Comparison of ENCODE assay signal across 8 cellular contexts in the genomic region with DNA sequence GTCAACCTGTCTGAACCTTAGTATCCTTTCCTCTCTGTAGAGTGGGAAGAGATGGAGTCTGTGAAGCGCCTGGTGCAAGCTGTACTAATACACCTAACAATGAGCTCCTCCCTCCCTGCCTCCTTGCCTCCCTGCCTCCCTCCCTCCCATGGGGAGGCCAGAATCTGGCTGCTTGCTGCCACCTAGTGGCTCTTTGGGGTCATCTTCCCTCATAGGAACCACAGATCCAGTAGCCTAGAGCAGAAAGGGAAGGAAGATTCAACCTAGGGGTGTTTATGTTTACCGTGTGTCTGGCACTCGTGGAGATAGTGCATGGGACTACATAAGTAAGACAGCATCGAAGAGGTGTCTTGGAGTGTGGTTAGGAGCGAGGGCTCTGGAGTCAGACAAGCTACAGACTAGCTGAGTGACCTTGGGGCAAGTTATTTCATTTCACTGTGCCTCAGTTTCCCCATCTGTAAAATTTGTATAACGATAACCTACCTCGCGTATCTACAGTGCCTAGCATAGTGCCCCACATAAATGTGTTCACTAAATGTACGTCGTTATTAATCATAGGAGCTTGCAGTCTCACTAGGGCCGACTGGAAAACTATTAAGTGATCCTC. TPM values are rescaled to one million over a fixed set of nuclear protein-coding genes. Genes with fewer than 3 reads are reported as not detected.
DNase-seq lines count a peak whose midpoint lies in the region; ATAC-seq and TF ChIP-seq lines count a peak whose summit lies in the region.

No MANE protein-coding gene starts in this region.

- peak; percentile 93 for ATAC-seq in activated CD8-positive, alpha-beta memory T cell treated with anti-CD3 and anti-CD28 coated beads, Interleukin-2, amount 10 ng/mL, durations not matched to agents 7 days and 5 days
- peak; percentile 58 to 59 for ATAC-seq in naive B cell (ENCODE audit: low read depth in 2 of 2)
- peak; percentile 60 for ATAC-seq in thoracic aorta (ENCODE audit: insufficient number of reproducible peaks, low FRiP score, low read depth)

- H3K9me3 ChIP-seq in thoracic aorta: no peaks in the 10 kb centered on the region

- H3K36me3 Mint-ChIP-seq in activated CD8-positive, alpha-beta memory T cell treated with anti-CD3 and anti-CD28 coated beads, Interleukin-2, amount 10 ng/mL, durations not matched to agents 7 days and 5 days: no peaks in the 10 kb centered on the region
- no peaks in the 10 kb centered on the region for H3K36me3 Mint-ChIP-seq in naive B cell

- H3K27me3 ChIP-seq in HL-60 (ENCODE audit: insufficient read depth, poor library complexity, severe bottlenecking): no peaks in the 10 kb centered on the region
- no peaks in the 10 kb centered on the region for H3K27me3 ChIP-seq in thoracic aorta (replicated peaks; ENCODE audit: insufficient read depth)

- H3K27me3 Mint-ChIP-seq in activated CD8-positive, alpha-beta memory T cell treated with anti-CD3 and anti-CD28 coated beads, Interleukin-2, amount 10 ng/mL, durations not matched to agents 7 days and 5 days: peaks cover 15% of the 10 kb centered on the region
- peaks cover 16 to 22% (median 18%) of the 10 kb centered on the region in 3 donors for H3K27me3 Mint-ChIP-seq in naive B cell

- H3K4me3 Mint-ChIP-seq in activated CD8-positive, alpha-beta memory T cell treated with anti-CD3 and anti-CD28 coated beads, Interleukin-2, amount 10 ng/mL, durations not matched to agents 7 days and 5 days: no peak overlapping the region
- H3K4me3 Mint-ChIP-seq in naive B cell: peak overlapping the region in 7 of 8 donors; percentile 35 to 83 (median 73)

- H3K36me3 ChIP-seq in thoracic aorta: peaks cover 12% of the 10 kb centered on the region

- H3K4me1 Mint-ChIP-seq in activated CD8-positive, alpha-beta memory T cell treated with anti-CD3 and anti-CD28 coated beads, Interleukin-2, amount 10 ng/mL, durations not matched to agents 7 days and 5 days: no peaks in the 10 kb centered on the region
- peaks cover 26 to 38% (median 27%) of the 10 kb centered on the region in 3 donors for H3K4me1 Mint-ChIP-seq in naive B cell

- TF ChIP-seq CTCF in HL-60 (IDR thresholded peaks at IDR 0.05; ENCODE audit: insufficient read depth, low read length) (peak; percentile 59), epithelial cell of proximal tubule (conservative IDR thresholded peaks at IDR 0.05; ENCODE audit: low read depth, low read length) (peak; percentile 74), thoracic aorta (IDR thresholded peaks at IDR 0.05) (peak; percentile 57)

- no peak overlapping the region for H3K27ac Mint-ChIP-seq in activated CD8-positive, alpha-beta memory T cell treated with anti-CD3 and anti-CD28 coated beads, Interleukin-2, amount 10 ng/mL, durations not matched to agents 7 days and 5 days
- H3K27ac Mint-ChIP-seq in naive B cell: peak overlapping the region in 3 of 6 donors; percentile 10 to 77 (median 53)

- H3K27ac ChIP-seq in HL-60 (replicated peaks): no peak overlapping the region
- no peak overlapping the region for H3K27ac ChIP-seq in thoracic aorta

- peaks cover 4 to 14% of the 10 kb centered on the region in 2 donors for H3K4me1 ChIP-seq in thoracic aorta (ENCODE audit: control insufficient read depth in 1 of 2, low read depth in 2 of 2)

- peak; percentile 75 to 82 for DNase-seq in NCI-H2081 (lab: John Stamatoyannopoulos, UW)
- no peak for DNase-seq in NCI-H2081 treated with DMSO at 0.1 percent for 48 hours (lab: John Stamatoyannopoulos, UW)
- DNase-seq in HL-60 (ENCODE audit: low read depth in 1 of 2, low spot score in 1 of 2): peak; percentile 63 to 76
- peak; percentile 62 for DNase-seq in NCI-H82 treated with DMSO at 0.1 percent for 48 hours (lab: John Stamatoyannopoulos, UW; ENCODE audit: unreplicated experiment)
- peak; percentile 74 for DNase-seq in activated CD8-positive, alpha-beta memory T cell treated with anti-CD3 and anti-CD28 coated beads, Interleukin-2, amount 10 ng/mL, durations not matched to agents 7 days and 5 days
- DNase-seq in epithelial cell of proximal tubule (ENCODE audit: low read depth): no peak
- peak; percentile 46 for DNase-seq in naive B cell
- no peak for DNase-seq in thoracic aorta (ENCODE audit: low spot score)

- no peak overlapping the region for H3K4me3 ChIP-seq in HL-60 (replicated peaks; ENCODE audit: insufficient read depth, low read length)
- H3K4me3 ChIP-seq in epithelial cell of proximal tubule (ENCODE audit: low read depth, low read length): no peak overlapping the region
- H3K4me3 ChIP-seq in thoracic aorta: no peak overlapping the region

- H3K9me3 Mint-ChIP-seq in activated CD8-positive, alpha-beta memory T cell treated with anti-CD3 and anti-CD28 coated beads, Interleukin-2, amount 10 ng/mL, durations not matched to agents 7 days and 5 days (ENCODE audit: low read depth): no peaks in the 10 kb centered on the region
- no peaks in the 10 kb centered on the region for H3K9me3 Mint-ChIP-seq in naive B cell

- CTCF ChIA-PET in activated CD8-positive, alpha-beta memory T cell treated with anti-CD3 and anti-CD28 coated beads, Interleukin-2, amount 10 ng/mL, durations not matched to agents 7 days and 5 days (lab: Charles Lee): interaction anchor here (0.7 to 2.0 kb wide), 4 partner anchors 15 to 258 kb away, joined by 3 to 6 read pairs (median 4); no protein-coding TSS in a partner anchor

RNA-seq across cellular contexts. Expression of a gene that starts 35.5 kb away (rescaled TPM):
- not detected for total RNA-seq in activated CD8-positive, alpha-beta memory T cell treated with anti-CD3 and anti-CD28 coated beads, Interleukin-2, amount 10 ng/mL, durations not matched to agents 7 days and 5 days
- total RNA-seq in epithelial cell of proximal tubule (20.5 and 21.6 TPM in 2 replicates), thoracic aorta (10 to 100 TPM; 39.5 to 50.2 TPM)
- polyA plus RNA-seq in naive B cell (ENCODE audit: low read depth in 6 of 6): under 1 TPM in 4 of 6 donors, not detected in 2; 0.26 to 0.49 (median 0.41) TPM

Comparison
In these comparisons a context has a peak if more than half of its experiments do, and no peak if none do; other contexts are left out.
1. DNase-seq: peak in NCI-H2081 (2 of 2), HL-60 (2 of 2), NCI-H82 treated with DMSO at 0.1 percent for 48 hours (single experiment), activated CD8-positive, alpha-beta memory T cell treated with anti-CD3 and anti-CD28 coated beads, Interleukin-2, amount 10 ng/mL, durations not matched to agents 7 days and 5 days (single experiment) and naive B cell (single experiment); none in NCI-H2081 treated with DMSO at 0.1 percent for 48 hours (single experiment), epithelial cell of proximal tubule (single experiment) and thoracic aorta (single experiment).
2. RNA of a gene that starts 35.5 kb away (total RNA-seq): 39.5 to 50.2 TPM in thoracic aorta and 20.5 to 21.6 TPM in epithelial cell of proximal tubule; not detected in activated CD8-positive, alpha-beta memory T cell treated with anti-CD3 and anti-CD28 coated beads, Interleukin-2, amount 10 ng/mL, durations not matched to agents 7 days and 5 days; every median in the first group is over 10 times any median in the second.
3. Peak in every context shown above with its lines, with median percentiles within 50 percentile points of each other: CTCF ChIP-seq and ATAC-seq.